ENCODE assay signal across 22 cellular contexts in genomic region chr1:226958300-226958699, GRCh38. TPM values are rescaled to one million over a fixed set of nuclear protein-coding genes. Genes with fewer than 3 reads are reported as not detected.
DNase-seq lines count a peak whose midpoint lies in the region; ATAC-seq, FAIRE-seq and TF ChIP-seq lines count a peak whose summit lies in the region.
"Had no signal": no experiment of that assay in that cellular context is flagged by ENCODE, and none has a peak within 500 bp of the region (broad histone marks: within the 10 kb centered on the region; RNA-seq: fewer than 3 reads in every experiment).

No MANE protein-coding gene starts in this region.

- peaks cover 8% of the 10 kb centered on the region; the same call in 1 of the 2 replicates for H3K23me2 ChIP-seq in H1 (ENCODE audit: low read depth, low read length)

- in situ Hi-C loops in HepG2 (cut with HindIII; ENCODE audit: extremely low pct_ligation_motif_present, low pct_unique_long_range_greater_than_20kb), result no loop called here

- no peak overlapping the region for H3K4me3 Mint-ChIP-seq in activated CD4-positive, alpha-beta T cell treated with anti-CD3 and anti-CD28 coated beads for 36 hours
- H3K4me3 Mint-ChIP-seq: B cell; CD4-positive, alpha-beta T cell had no signal

- H3K56ac ChIP-seq in H1 (replicated peaks; ENCODE audit: insufficient read length, low read depth, low read length), result no peak overlapping the region

- peaks cover 16% of the 10 kb centered on the region for H3K79me1 ChIP-seq in H1 (ENCODE audit: low read depth, low read length)

- H3K4me1 Mint-ChIP-seq in activated CD4-positive, alpha-beta T cell treated with anti-CD3 and anti-CD28 coated beads for 36 hours, result peaks cover 14% of the 10 kb centered on the region

- peak overlapping the region; percentile 16 for H4K91ac ChIP-seq in H1 (replicated peaks; ENCODE audit: insufficient read length, low read length)

- H2BK12ac ChIP-seq in H1 (ENCODE audit: low read depth, low read length), result no peak overlapping the region

- H3K4me1 ChIP-seq in right cardiac atrium (ENCODE audit: control insufficient read depth, insufficient read depth, low read length) (no peaks in the 10 kb centered on the region), H1 (replicated peaks in 1 of 4; ENCODE audit: control insufficient read depth in 3 of 4, insufficient read depth in 4 of 4, low read length in 3 of 4) (no peaks in the 10 kb centered on the region; a peak in 1 of 7 replicates), HepG2 (ENCODE audit: insufficient read depth, low read length) (0 out of 2 replicates have a peak, but pooled peaks cover 6% of the 10 kb centered on the region), skeletal muscle tissue (ENCODE audit: control insufficient read depth in 3 of 3, insufficient read depth in 3 of 3, low read length in 3 of 3) (peaks cover 48 to 77% (median 63%) of the 10 kb centered on the region in 3 donors)

- no peak overlapping the region for H2AFZ ChIP-seq in H1 (ENCODE audit: low read length)
- H2AFZ ChIP-seq in HepG2 (ENCODE audit: low read length), result no peak overlapping the region
- H2AFZ ChIP-seq: GM23248 had no signal

- H3K27me3 ChIP-seq in right cardiac atrium (ENCODE audit: control insufficient read depth, insufficient read depth) (no peaks in the 10 kb centered on the region), H1 (replicated peaks in 1 of 4; ENCODE audit: control insufficient read depth in 3 of 4, extremely low read depth in 1 of 4, insufficient read depth in 3 of 4, low read length in 3 of 4) (no peaks in the 10 kb centered on the region), HepG2 (ENCODE audit: control insufficient read depth in 1 of 2, insufficient read depth in 2 of 2, low read length in 2 of 2) (no peaks in the 10 kb centered on the region), skeletal muscle tissue (ENCODE audit: control insufficient read depth in 3 of 3, insufficient read depth in 3 of 3, low read length in 3 of 3) (no peaks in the 10 kb centered on the region)

- CTCF ChIA-PET in H1 (lab: Charles Lee; ENCODE audit: partially characterized antibody) (interaction anchor here (0.9 kb wide), 1 partner anchor 15 kb away, joined by 3 read pairs; no protein-coding TSS in a partner anchor), HepG2 (lab: Yijun Ruan, JAX; ENCODE audit: low intra/inter-chr PET ratio, low total read pairs) (no interaction called here)
- CTCF ChIA-PET in activated CD4-positive, alpha-beta T cell treated with anti-CD3 and anti-CD28 coated beads for 36 hours (lab: Charles Lee), result no interaction called here

- no TSS peak for BruUV-seq in HepG2 (replicated peaks; lab: Mats Ljungman, UMichigan)

- no peaks in the 10 kb centered on the region for H3K9me3 ChIP-seq in right cardiac atrium (ENCODE audit: control insufficient read depth, low read length)
- peaks cover 2 to 3% of the 10 kb centered on the region in 2 experiments; a peak in 2 of 4 replicates for H3K9me3 ChIP-seq in H1 (ENCODE audit: insufficient read depth in 2 of 2, low read depth in 1 of 2, low read length in 1 of 2)
- H3K9me3 ChIP-seq in HepG2 (ENCODE audit: low read length), result no peaks in the 10 kb centered on the region
- H3K9me3 ChIP-seq in skeletal muscle tissue (ENCODE audit: control insufficient read depth in 3 of 3, low read length in 3 of 3), result peaks cover 0 to 5% (median 0%) of the 10 kb centered on the region in 3 donors

- no peak for TF ChIP-seq RAD21 in H1 (IDR thresholded peaks at IDR 0.05 in 1 of 2, conservative IDR thresholded peaks at IDR 0.05 in 1 of 2; ENCODE audit: low read depth in 2 of 2, low read length in 2 of 2)
- TF ChIP-seq RAD21 in HepG2 (CRISPR knock-in tag; IDR thresholded peaks at IDR 0.05), result no peak

- H3K23ac ChIP-seq in H1 (ENCODE audit: insufficient read length), result no peak overlapping the region

- TF ChIP-seq POLR2A in H1 (IDR thresholded peaks at IDR 0.05; ENCODE audit: control extremely low read depth in 1 of 2, low read depth in 2 of 2, low read length in 2 of 2) (no peak), HepG2 (IDR thresholded peaks at IDR 0.05; ENCODE audit: insufficient read depth in 1 of 2, low read depth in 2 of 2, low read length in 2 of 2) (no peak)

- H3K27ac ChIP-seq in right cardiac atrium (ENCODE audit: low read length), result no peak overlapping the region
- H3K27ac ChIP-seq in H1 (ENCODE audit: low read depth, low read length), result no peak overlapping the region
- H3K27ac ChIP-seq in HepG2 (ENCODE audit: extremely low read length, insufficient read depth, low read length), result no peak overlapping the region
- peak overlapping the region; percentile 73 for H3K27ac ChIP-seq in skeletal muscle tissue (ENCODE audit: low read depth, low read length)
- H3K27ac ChIP-seq: GM23248 had no signal

- H4K20me1 ChIP-seq in H1 (replicated peaks in 1 of 2; ENCODE audit: control insufficient read depth in 1 of 2, insufficient read depth in 2 of 2, low read length in 2 of 2) (peaks cover 0 to under 1% of the 10 kb centered on the region in 2 experiments), HepG2 (ENCODE audit: insufficient read depth, low read length) (peaks cover 71% of the 10 kb centered on the region; the same call in 1 of the 2 replicates)

- peaks cover 12% of the 10 kb centered on the region for H3K36me3 Mint-ChIP-seq in activated CD4-positive, alpha-beta T cell treated with anti-CD3 and anti-CD28 coated beads for 36 hours (ENCODE audit: low read depth)

- DNase-seq in cardiac septum (ENCODE audit: low spot score), result peak; percentile 54
- no peak for DNase-seq in right cardiac atrium
- no peak for DNase-seq in H1 (ENCODE audit: low read depth in 1 of 2, low spot score in 2 of 2)
- no peak for DNase-seq in HepG2 (ENCODE audit: low spot score)
- no peak for DNase-seq in HTR-8/SVneo (ENCODE audit: insufficient read length, low spot score)
- no peak for DNase-seq in activated CD4-positive, alpha-beta T cell treated with anti-CD3 and anti-CD28 coated beads for 36 hours
- DNase-seq: CD4-positive, alpha-beta T cell; DMS153; GDM1; GM23248; KBM-7; NCI-H1105 treated with DMSO at 0.1 percent for 48 hours; NCI-H1694; NCI-H2081 treated with DMSO at 0.1 percent for 48 hours; NCI-H748 treated with DMSO at 0.1 percent for 48 hours; NK-92 treated with Interleukin-12 subunit alpha and Interleukin-12 subunit beta, amount 100 ng/mL, for 24 hours; SHP77 had no signal

- no peak overlapping the region for H2AK5ac ChIP-seq in H1 (ENCODE audit: low read depth, low read length)

- no peak overlapping the region for H4K5ac ChIP-seq in H1 (ENCODE audit: insufficient read length, low read depth, low read length)

- POLR2A ChIA-PET in H1 (lab: Charles Lee; ENCODE audit: partially characterized antibody) (interaction anchor here (1.1 kb wide), 1 partner anchor 18 kb away, joined by 3 read pairs; the partner anchor contains the start of gene COQ8A), HepG2 (lab: Yijun Ruan, JAX) (no interaction called here)
- POLR2A ChIA-PET in activated CD4-positive, alpha-beta T cell treated with anti-CD3 and anti-CD28 coated beads for 36 hours (lab: Charles Lee), result no interaction called here

- H3K9me3 Mint-ChIP-seq in activated CD4-positive, alpha-beta T cell treated with anti-CD3 and anti-CD28 coated beads for 36 hours (ENCODE audit: low read depth), result peaks cover 2% of the 10 kb centered on the region

- no peak overlapping the region for H4K8ac ChIP-seq in H1 (ENCODE audit: extremely low read depth, insufficient read depth, low read length)

- no peak overlapping the region for H3K4me3 ChIP-seq in right cardiac atrium (ENCODE audit: low read length)
- H3K4me3 ChIP-seq in H1 (ENCODE audit: extremely low read depth in 1 of 4, insufficient read depth in 2 of 4, low read depth in 3 of 4, low read length in 4 of 4), result no peak overlapping the region
- no peak overlapping the region for H3K4me3 ChIP-seq in HepG2 (replicated peaks in 1 of 3; ENCODE audit: insufficient read depth in 1 of 3, low read depth in 2 of 3, low read length in 3 of 3)
- H3K4me3 ChIP-seq in skeletal muscle tissue (ENCODE audit: low read length in 3 of 3), result peak overlapping the region in 2 of 3 donors; percentile 31 to 38
- H3K4me3 ChIP-seq: GM23248 had no signal

- no peak overlapping the region for H2BK20ac ChIP-seq in H1 (ENCODE audit: low read length)

- H2BK15ac ChIP-seq in H1 (ENCODE audit: low read length), result no peak overlapping the region

- H2BK120ac ChIP-seq in H1 (replicated peaks; ENCODE audit: low read depth, low read length), result no peak overlapping the region

- H3K9ac ChIP-seq in H1 (replicated peaks in 1 of 4; ENCODE audit: extremely low read depth in 1 of 4, low read depth in 3 of 4, low read length in 3 of 4) (no peak overlapping the region), HepG2 (ENCODE audit: insufficient read depth, low read depth, low read length) (no peak overlapping the region), skeletal muscle tissue (ENCODE audit: low read depth in 1 of 3, low read length in 3 of 3) (peak overlapping the region in 2 of 3 donors; percentile 24 to 35)
- H3K9ac ChIP-seq: GM23248 had no signal

- H3K4ac ChIP-seq in H1 (replicated peaks; ENCODE audit: insufficient read length, low read depth, low read length), result no peak overlapping the region

- H3K4me2 ChIP-seq in H1 (ENCODE audit: insufficient read depth in 1 of 2, low read depth in 2 of 2, low read length in 2 of 2) (no peak overlapping the region), HepG2 (ENCODE audit: low read depth, low read length) (no peak overlapping the region)

- intact Hi-C loops in cardiac septum (cut with DNase I) (no loop called here), right cardiac atrium (cut with DNase I) (no loop called here), HepG2 (cut with micrococcal nuclease; ENCODE audit: unreplicated experiment) (no loop called here)
- intact Hi-C loops in activated CD4-positive, alpha-beta T cell treated with anti-CD3 and anti-CD28 coated beads for 36 hours (cut with DNase I, micrococcal nuclease), result no loop called here

- ATAC-seq in right cardiac atrium, result no peak
- no peak for ATAC-seq in HepG2
- no peak for ATAC-seq in HG03139 (IDR thresholded peaks at IDR 0.05; ENCODE audit: unreplicated experiment)
- no peak for ATAC-seq in activated CD4-positive, alpha-beta T cell treated with anti-CD3 and anti-CD28 coated beads for 36 hours
- ATAC-seq: HCT116 had no signal

- no peak overlapping the region for H3K14ac ChIP-seq in H1 (ENCODE audit: insufficient read length)

- FAIRE-seq in H1 (lab: Jason Lieb, UNC) (no peak), HepG2 (lab: Jason Lieb, UNC) (no peak), HTR-8/SVneo (lab: Jason Lieb, UNC) (no peak)
- FAIRE-seq: RCC 7860 had no signal

- H3K27ac Mint-ChIP-seq in activated CD4-positive, alpha-beta T cell treated with anti-CD3 and anti-CD28 coated beads for 36 hours, result no peak overlapping the region
- H3K27ac Mint-ChIP-seq: B cell; CD4-positive, alpha-beta T cell had no signal

- H3K79me2 ChIP-seq in H1 (ENCODE audit: control insufficient read depth in 1 of 2, insufficient read depth in 2 of 2, low read length in 2 of 2) (peaks cover 8 to 33% of the 10 kb centered on the region in 2 experiments), HepG2 (ENCODE audit: insufficient read depth, low read length) (peaks cover 85% of the 10 kb centered on the region)

- TF ChIP-seq CTCF in H1 (IDR thresholded peaks at IDR 0.05; ENCODE audit: control extremely low read depth in 1 of 3, insufficient read depth in 1 of 3, low read depth in 1 of 3, low read length in 3 of 3) (no peak), HepG2 (CRISPR knock-in tag; IDR thresholded peaks at IDR 0.05) (no peak)

- no peaks in the 10 kb centered on the region for H3K27me3 Mint-ChIP-seq in activated CD4-positive, alpha-beta T cell treated with anti-CD3 and anti-CD28 coated beads for 36 hours
- H3K27me3 Mint-ChIP-seq: B cell; CD4-positive, alpha-beta T cell had no signal

- H3K36me3 ChIP-seq in H1 (ENCODE audit: control insufficient read depth in 2 of 4, insufficient read depth in 4 of 4, low read length in 3 of 4), result no peaks in the 10 kb centered on the region
- peaks cover 7 to 36% of the 10 kb centered on the region in 2 experiments; a peak in 4 of 5 replicates for H3K36me3 ChIP-seq in HepG2 (replicated peaks in 1 of 2; ENCODE audit: control insufficient read depth in 1 of 2, insufficient read depth in 2 of 2, low read length in 2 of 2)
- peaks cover 9 to 37% (median 26%) of the 10 kb centered on the region in 3 donors for H3K36me3 ChIP-seq in skeletal muscle tissue (ENCODE audit: control insufficient read depth in 3 of 3, insufficient read depth in 3 of 3, low read length in 3 of 3)

- H3K18ac ChIP-seq in H1 (ENCODE audit: extremely low read depth, low read length), result no peak overlapping the region

- 96% methylated on average over 13 of the region's 13 CpGs for WGBS in right cardiac atrium
- 97% methylated on average over 5 of the region's 13 CpGs; no CpG with 5 or more reads in 1 of the 2 experiments for WGBS in H1 (ENCODE audit: extremely low coverage in 1 of 2, insufficient coverage in 1 of 2, insufficient read length in 1 of 2, insufficient replicate concordance in 2 of 2, low coverage in 1 of 2, low lambda C conversion rate in 2 of 2, missing lambda C conversion rate in 1 of 2), 2 experiments
- 81% methylated on average over 2 of the region's 13 CpGs for WGBS in HepG2 (ENCODE audit: low lambda C conversion rate)

- no peak for TF ChIP-seq EP300 in H1 (IDR thresholded peaks at IDR 0.05; ENCODE audit: borderline replicate concordance in 1 of 2, low read depth in 2 of 2, low read length in 2 of 2)
- TF ChIP-seq EP300 in HepG2 (IDR thresholded peaks at IDR 0.05; ENCODE audit: low read depth in 2 of 2, low read length in 2 of 2), result no peak
- no peak for TF ChIP-seq EP300 in HepG2 (CRISPR knock-in tag; IDR thresholded peaks at IDR 0.05; ENCODE audit: borderline replicate concordance)

- no peak overlapping the region for H2BK5ac ChIP-seq in H1 (ENCODE audit: low read depth, low read length)

RNA-seq across cellular contexts. Expression of gene COQ8A, which starts 18.2 kb away (rescaled TPM):
- 168 TPM for total RNA-seq in cardiac septum
- 100 to 1,000 TPM; 130 to 238 (median 203) TPM for total RNA-seq in right cardiac atrium
- polyA plus RNA-seq in right cardiac atrium, result 198 TPM
- 38.9 and 39.0 TPM in 2 replicates for total RNA-seq in H1 (2021; fragmentation: NEBNext Ultra II Directional; extraction: Animal tissue kit (Norgen Biotek cat#: 25700))
- 28.5 and 40.2 TPM in 2 replicates for polyA plus RNA-seq in H1 (2011; rRNA removed)
- polyA plus RNA-seq in H1 (2011; cell fraction: cytosol; rRNA removed), result 38.6 TPM
- polyA plus RNA-seq in H1 (2011; cell fraction: nucleus; rRNA removed), result 61.2 TPM
- 27.1 to 32.5 TPM (median 31.3 TPM) in 4 replicates for polyA plus RNA-seq in H1 (2012, experiment 1 of 2)
- 35.2 TPM for polyA plus RNA-seq in H1 (2012, experiment 2 of 2)
- 17.0 TPM for polyA plus RNA-seq in H1 (2013, experiment 1 of 2)
- polyA plus RNA-seq in H1 (2013, experiment 2 of 2), result 17.1 TPM
- 19.0 and 25.9 TPM in 2 replicates for polyA minus RNA-seq in H1 (2011; rRNA and poly(A)+ RNA removed)
- polyA minus RNA-seq in H1 (2011; cell fraction: cytosol; rRNA and poly(A)+ RNA removed), result 16.7 TPM
- polyA minus RNA-seq in H1 (2011; cell fraction: nucleus; rRNA and poly(A)+ RNA removed), result 16.0 TPM
- 63.3 and 88.7 TPM in 2 replicates for total RNA-seq in HepG2 (2016; rRNA removed; fragmentation: Illumina TruSeq; extraction: Trizol)
- total RNA-seq in HepG2 (2016; cell fraction: cytosol; rRNA removed; fragmentation: Illumina TruSeq; extraction: Trizol; ENCODE audit: low read depth), result 25.9 and 28.8 TPM in 2 replicates
- 60.2 and 93.0 TPM in 2 replicates for total RNA-seq in HepG2 (2016; cell fraction: insoluble cytoplasmic fraction; rRNA removed; fragmentation: Illumina TruSeq; extraction: Trizol)
- 26.6 and 26.8 TPM in 2 replicates for total RNA-seq in HepG2 (2016; cell fraction: membrane; rRNA removed; fragmentation: Illumina TruSeq; extraction: Trizol)
- 66.7 and 69.0 TPM in 2 replicates for total RNA-seq in HepG2 (2016; cell fraction: nucleus; rRNA removed; fragmentation: Illumina TruSeq; extraction: Trizol)
- polyA plus RNA-seq in HepG2 (2011; rRNA removed), result 60.4 and 72.2 TPM in 2 replicates
- polyA plus RNA-seq in HepG2 (2011; cell fraction: cytosol; rRNA removed), result 53.6 and 65.9 TPM in 2 replicates
- polyA plus RNA-seq in HepG2 (2011; cell fraction: nucleus; rRNA removed), result 117 and 151 TPM in 2 replicates
- 69.4 and 75.0 TPM in 2 replicates for polyA plus RNA-seq in HepG2 (2012)
- polyA plus RNA-seq in HepG2 (2016; cell fraction: cytosol; fragmentation: Illumina TruSeq; extraction: Trizol; ENCODE audit: low read depth), result 6.0 and 6.9 TPM in 2 replicates
- polyA plus RNA-seq in HepG2 (2016; cell fraction: insoluble cytoplasmic fraction; fragmentation: Illumina TruSeq; extraction: Trizol; ENCODE audit: low read depth), result 55.2 and 65.3 TPM in 2 replicates
- polyA plus RNA-seq in HepG2 (2016; cell fraction: membrane; fragmentation: Illumina TruSeq; extraction: Trizol; ENCODE audit: low read depth), result 14.1 and 15.8 TPM in 2 replicates
- 146 and 150 TPM in 2 replicates for polyA plus RNA-seq in HepG2 (2016; cell fraction: nucleus; fragmentation: Illumina TruSeq; extraction: Trizol; ENCODE audit: insufficient read depth, low read depth)
- 30.4 and 75.1 TPM in 2 replicates for polyA minus RNA-seq in HepG2 (2011; rRNA and poly(A)+ RNA removed; ENCODE audit: low replicate concordance)
- 31.1 and 31.3 TPM in 2 replicates for polyA minus RNA-seq in HepG2 (2011; cell fraction: cytosol; rRNA and poly(A)+ RNA removed)
- polyA minus RNA-seq in HepG2 (2011; cell fraction: nucleus; rRNA and poly(A)+ RNA removed), result 28.2 and 38.1 TPM in 2 replicates
- total RNA-seq in skeletal muscle tissue, result 64.7 TPM
- total RNA-seq in activated CD4-positive, alpha-beta T cell treated with anti-CD3 and anti-CD28 coated beads for 36 hours, result 10 to 100 TPM; 21.3 to 26.9 TPM

Comparison
In these comparisons a context has a peak if more than half of its experiments do, and no peak if none do; other contexts are left out.
1. H3K4me3 ChIP-seq: peak in skeletal muscle tissue (2 of 3); none in right cardiac atrium (single experiment), H1 (0 of 4) and HepG2 (0 of 3).
2. H3K9ac ChIP-seq: peak in skeletal muscle tissue (2 of 3); none in H1 (0 of 4) and HepG2 (single experiment).